ENCODE assay signal across 8 cellular contexts in genomic region chr2:171811229-171811628, GRCh38.
A peak's percentile ranks its signal among the peaks of the same experiment; 100 is the strongest.
DNase-seq lines count a peak whose midpoint lies in the region; ATAC-seq and TF ChIP-seq lines count a peak whose summit lies in the region.

No MANE protein-coding gene starts in this region.

- H3K4me2 ChIP-seq in GM23338 = no peak overlapping the region
- no peak overlapping the region for H3K4me2 ChIP-seq in OCI-LY7 (ENCODE audit: low read length)

- H3K79me2 ChIP-seq in GM23338 (replicated peaks; ENCODE audit: insufficient read depth) (no peaks in the 10 kb centered on the region), OCI-LY7 (ENCODE audit: insufficient read depth, low read depth, low read length) (no peaks in the 10 kb centered on the region)

- H3K27me3 ChIP-seq in A673 (replicated peaks; ENCODE audit: insufficient read depth, low read depth, low read length, poor library complexity) (no peaks in the 10 kb centered on the region), GM23338 (ENCODE audit: insufficient read depth) (no peaks in the 10 kb centered on the region), vagina (no peaks in the 10 kb centered on the region)

- H3K4me3 ChIP-seq in A673 (ENCODE audit: low read depth, low read length, poor library complexity, severe bottlenecking) (no peak overlapping the region), GM23338 (no peak overlapping the region), OCI-LY7 (ENCODE audit: low read depth, low read length, poor library complexity, severe bottlenecking) (no peak overlapping the region), fibroblast of pulmonary artery (replicated peaks; ENCODE audit: low read depth, low read length) (no peak overlapping the region), vagina (no peak overlapping the region)

- H3K27ac Mint-ChIP-seq in GM23338 = no peak overlapping the region
- H3K27ac Mint-ChIP-seq in activated CD4-positive, alpha-beta T cell treated with anti-CD3 and anti-CD28 coated beads for 36 hours = no peak overlapping the region

- no TSS peak for BruUV-seq in A673 (replicated peaks; lab: Mats Ljungman, UMichigan)
- BruUV-seq in OCI-LY7 (replicated peaks; lab: Mats Ljungman, UMichigan) = no TSS peak

- TF ChIP-seq POLR2A in vagina (IDR thresholded peaks at IDR 0.05) = no peak

- no peaks in the 10 kb centered on the region for H3K27me3 Mint-ChIP-seq in GM23338 (ENCODE audit: insufficient read depth, low read depth, poor library complexity)
- no peaks in the 10 kb centered on the region for H3K27me3 Mint-ChIP-seq in activated CD4-positive, alpha-beta T cell treated with anti-CD3 and anti-CD28 coated beads for 36 hours

- TF ChIP-seq CTCF in A673 (conservative IDR thresholded peaks at IDR 0.05; ENCODE audit: low read depth, low read length) = peak; percentile 64
- peak; percentile 49 to 59 for TF ChIP-seq CTCF in GM23338 (conservative IDR thresholded peaks at IDR 0.05; ENCODE audit: low read depth in 2 of 2)
- peak; percentile 74 for TF ChIP-seq CTCF in OCI-LY7 (conservative IDR thresholded peaks at IDR 0.05; ENCODE audit: low read length)
- peak; percentile 42 for TF ChIP-seq CTCF in fibroblast of pulmonary artery (IDR thresholded peaks at IDR 0.05; ENCODE audit: low read length, missing control alignments)
- TF ChIP-seq CTCF in vagina (IDR thresholded peaks at IDR 0.05) = peak in 2 of 3 experiments; percentile 22 to 34

- intact Hi-C loops in A673 (cut with micrococcal nuclease; ENCODE audit: unreplicated experiment) (loop anchor here (2.0 to 10.0 kb wide), 3 partner anchors 104 to 654 kb away; no protein-coding TSS in a partner anchor), OCI-LY7 (cut with micrococcal nuclease; ENCODE audit: unreplicated experiment) (loop anchor here (1.0 kb wide), 1 partner anchor 293 kb away; no protein-coding TSS in a partner anchor), vagina (cut with DNase I) (loop anchor here (10.0 kb wide), 1 partner anchor 294 kb away; the partner anchor contains the start of gene DLX2), head of caudate nucleus (cut with DNase I) (loop anchor here (10.0 kb wide), 1 partner anchor 294 kb away; the partner anchor contains the start of gene DLX2)
- intact Hi-C loops in activated CD4-positive, alpha-beta T cell treated with anti-CD3 and anti-CD28 coated beads for 36 hours (cut with DNase I, micrococcal nuclease) = loop anchor here (1.0 kb wide), 1 partner anchor 293 kb away; no protein-coding TSS in a partner anchor

- H3K27ac ChIP-seq in A673 (ENCODE audit: low read depth, low read length, poor library complexity, severe bottlenecking) = no peak overlapping the region
- no peak overlapping the region for H3K27ac ChIP-seq in GM23338 (ENCODE audit: low read depth)
- no peak overlapping the region for H3K27ac ChIP-seq in OCI-LY7 (ENCODE audit: low read depth, low read length, poor library complexity, severe bottlenecking)
- H3K27ac ChIP-seq in vagina = no peak overlapping the region

- H2AFZ ChIP-seq in GM23338 = no peak overlapping the region
- H2AFZ ChIP-seq in OCI-LY7 (ENCODE audit: low read length) = no peak overlapping the region

- POLR2A ChIA-PET in A673 (lab: Charles Lee; ENCODE audit: low non-redundant PET) = no interaction called here
- POLR2A ChIA-PET in OCI-LY7 (lab: Charles Lee) = interaction anchor here (0.6 kb wide), 1 partner anchor 774 kb away, joined by 4 read pairs; no protein-coding TSS in a partner anchor
- POLR2A ChIA-PET in activated CD4-positive, alpha-beta T cell treated with anti-CD3 and anti-CD28 coated beads for 36 hours (lab: Charles Lee) = no interaction called here

- H4K20me1 ChIP-seq in GM23338 (replicated peaks; ENCODE audit: insufficient read depth) (no peaks in the 10 kb centered on the region), OCI-LY7 (ENCODE audit: insufficient read depth, low read length) (no peaks in the 10 kb centered on the region)

- H3K4me1 ChIP-seq in A673 (ENCODE audit: insufficient read depth, low read length, poor library complexity, severe bottlenecking) (peaks cover 18% of the 10 kb centered on the region), GM23338 (ENCODE audit: insufficient read depth) (no peaks in the 10 kb centered on the region), OCI-LY7 (ENCODE audit: insufficient read depth, low read length, poor library complexity, severe bottlenecking) (no peaks in the 10 kb centered on the region), vagina (no peaks in the 10 kb centered on the region)

- H3K36me3 Mint-ChIP-seq in GM23338 (ENCODE audit: low read depth) = no peaks in the 10 kb centered on the region
- H3K36me3 Mint-ChIP-seq in activated CD4-positive, alpha-beta T cell treated with anti-CD3 and anti-CD28 coated beads for 36 hours (ENCODE audit: low read depth) = peaks cover 24% of the 10 kb centered on the region

- H3K9me2 ChIP-seq in GM23338 (ENCODE audit: insufficient read depth) = no peaks in the 10 kb centered on the region
- no peaks in the 10 kb centered on the region for H3K9me2 ChIP-seq in OCI-LY7 (ENCODE audit: insufficient read depth, low read length)

- H3K4me3 Mint-ChIP-seq in GM23338 = no peak overlapping the region
- H3K4me3 Mint-ChIP-seq in activated CD4-positive, alpha-beta T cell treated with anti-CD3 and anti-CD28 coated beads for 36 hours = no peak overlapping the region

- CTCF ChIA-PET in A673 (lab: Charles Lee) (interaction anchor here (0.7 to 3.1 kb wide), 4 partner anchors 293 to 316 kb away, joined by 3 to 11 read pairs (median 4); partner anchors contain the start of gene DLX2), OCI-LY7 (lab: Charles Lee; ENCODE audit: unreplicated experiment) (no interaction called here)
- CTCF ChIA-PET in activated CD4-positive, alpha-beta T cell treated with anti-CD3 and anti-CD28 coated beads for 36 hours (lab: Charles Lee) = interaction anchor here (0.6 to 2.3 kb wide), 6 partner anchors 17 to 316 kb away, joined by 3 to 11 read pairs (median 3); no protein-coding TSS in a partner anchor

- no peaks in the 10 kb centered on the region for H3K36me3 ChIP-seq in A673 (ENCODE audit: insufficient read depth, low read length, poor library complexity, severe bottlenecking)
- no peaks in the 10 kb centered on the region for H3K36me3 ChIP-seq in GM23338 (ENCODE audit: insufficient read depth)
- H3K36me3 ChIP-seq in OCI-LY7 (ENCODE audit: insufficient read depth, low read length) = peaks cover 80% of the 10 kb centered on the region
- H3K36me3 ChIP-seq in vagina = peaks cover 0 to 17% of the 10 kb centered on the region in 2 donors

- no peaks in the 10 kb centered on the region for H3K9me3 ChIP-seq in A673 (ENCODE audit: low read depth, low read length, poor library complexity, severe bottlenecking)
- no peaks in the 10 kb centered on the region for H3K9me3 ChIP-seq in OCI-LY7 (ENCODE audit: low read length)
- H3K9me3 ChIP-seq in vagina = no peaks in the 10 kb centered on the region

- no peak; the same call in 2 of the 3 replicates for ATAC-seq in GM23338
- no peak for ATAC-seq in activated CD4-positive, alpha-beta T cell treated with anti-CD3 and anti-CD28 coated beads for 36 hours
- ATAC-seq in GM18520 (IDR thresholded peaks at IDR 0.05; ENCODE audit: unreplicated experiment) = no peak

- H3K9me3 Mint-ChIP-seq in GM23338 = no peaks in the 10 kb centered on the region
- H3K9me3 Mint-ChIP-seq in activated CD4-positive, alpha-beta T cell treated with anti-CD3 and anti-CD28 coated beads for 36 hours (ENCODE audit: low read depth) = no peaks in the 10 kb centered on the region

- DNase-seq in A673 (ENCODE audit: low spot score) (peak; percentile 67), GM23338 (ENCODE audit: low spot score) (peak; percentile 48), OCI-LY7 (ENCODE audit: low spot score) (peak; percentile 42), fibroblast of pulmonary artery (ENCODE audit: low read depth) (peak; percentile 65), vagina (ENCODE audit: extremely low spot score in 2 of 2) (no peak), head of caudate nucleus (no peak)
- no peak for DNase-seq in activated CD4-positive, alpha-beta T cell treated with anti-CD3 and anti-CD28 coated beads for 36 hours

- H3K4me1 Mint-ChIP-seq in GM23338 = no peaks in the 10 kb centered on the region
- no peaks in the 10 kb centered on the region for H3K4me1 Mint-ChIP-seq in activated CD4-positive, alpha-beta T cell treated with anti-CD3 and anti-CD28 coated beads for 36 hours

- no peaks in the 10 kb centered on the region for H3F3A ChIP-seq in GM23338 (replicated peaks; ENCODE audit: low read depth)

TF ChIP-seq in GM23338, 12 proteins besides CTCF, POLR2A, EP300 and RAD21 (continues in another document):
- TF ChIP-seq ETS1 (IDR thresholded peaks at IDR 0.05) (no peak), REST (IDR thresholded peaks at IDR 0.05; ENCODE audit: unreplicated experiment) (no peak), EZH2 (IDR thresholded peaks at IDR 0.05; ENCODE audit: low read depth, unreplicated experiment) (no peak)

Comparison
In these comparisons a context has a peak if more than half of its experiments do, and no peak if none do; other contexts are left out.
1. DNase-seq: peak in A673 (single experiment), GM23338 (single experiment), OCI-LY7 (single experiment) and fibroblast of pulmonary artery (single experiment); none in vagina (0 of 2), activated CD4-positive, alpha-beta T cell treated with anti-CD3 and anti-CD28 coated beads for 36 hours (single experiment) and head of caudate nucleus (0 of 42).
2. Peak in every context shown above with its lines, with median percentiles within 50 percentile points of each other: CTCF ChIP-seq.